In the genomic region with DNA sequence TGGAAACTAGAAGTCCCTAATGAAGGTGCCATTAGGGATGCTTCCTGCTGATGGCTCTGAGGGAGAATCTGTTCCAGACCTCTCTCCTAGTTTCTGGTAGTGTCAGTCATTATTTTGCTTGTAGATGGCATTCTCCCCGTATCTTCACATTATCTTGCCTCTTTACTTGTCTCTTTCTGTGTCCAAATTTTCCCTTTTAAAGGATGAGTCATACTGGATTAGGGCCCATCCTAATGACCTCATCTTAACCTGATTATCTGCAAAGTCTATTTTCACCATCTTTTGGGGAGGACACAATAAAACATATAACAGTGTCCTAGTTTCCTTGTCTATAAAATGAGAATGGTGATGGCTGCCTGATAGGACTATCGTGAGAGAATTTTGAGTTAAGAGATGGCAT, we compare ENCODE assay signal across 1 cellular context.
TF ChIP-seq lines count a peak whose summit lies in the region.

No MANE protein-coding gene starts in this region.

TF ChIP-seq in HEK293, 187 proteins besides CTCF, POLR2A, EP300 and RAD21 (continued from another document):
- TF ChIP-seq, protein P1, sequence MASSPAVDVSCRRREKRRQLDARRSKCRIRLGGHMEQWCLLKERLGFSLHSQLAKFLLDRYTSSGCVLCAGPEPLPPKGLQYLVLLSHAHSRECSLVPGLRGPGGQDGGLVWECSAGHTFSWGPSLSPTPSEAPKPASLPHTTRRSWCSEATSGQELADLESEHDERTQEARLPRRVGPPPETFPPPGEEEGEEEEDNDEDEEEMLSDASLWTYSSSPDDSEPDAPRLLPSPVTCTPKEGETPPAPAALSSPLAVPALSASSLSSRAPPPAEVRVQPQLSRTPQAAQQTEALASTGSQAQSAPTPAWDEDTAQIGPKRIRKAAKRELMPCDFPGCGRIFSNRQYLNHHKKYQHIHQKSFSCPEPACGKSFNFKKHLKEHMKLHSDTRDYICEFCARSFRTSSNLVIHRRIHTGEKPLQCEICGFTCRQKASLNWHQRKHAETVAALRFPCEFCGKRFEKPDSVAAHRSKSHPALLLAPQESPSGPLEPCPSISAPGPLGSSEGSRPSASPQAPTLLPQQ (tag by site-specific recombination; IDR thresholded peaks at IDR 0.05), result peak; percentile 66
- TF ChIP-seq, protein P2, sequence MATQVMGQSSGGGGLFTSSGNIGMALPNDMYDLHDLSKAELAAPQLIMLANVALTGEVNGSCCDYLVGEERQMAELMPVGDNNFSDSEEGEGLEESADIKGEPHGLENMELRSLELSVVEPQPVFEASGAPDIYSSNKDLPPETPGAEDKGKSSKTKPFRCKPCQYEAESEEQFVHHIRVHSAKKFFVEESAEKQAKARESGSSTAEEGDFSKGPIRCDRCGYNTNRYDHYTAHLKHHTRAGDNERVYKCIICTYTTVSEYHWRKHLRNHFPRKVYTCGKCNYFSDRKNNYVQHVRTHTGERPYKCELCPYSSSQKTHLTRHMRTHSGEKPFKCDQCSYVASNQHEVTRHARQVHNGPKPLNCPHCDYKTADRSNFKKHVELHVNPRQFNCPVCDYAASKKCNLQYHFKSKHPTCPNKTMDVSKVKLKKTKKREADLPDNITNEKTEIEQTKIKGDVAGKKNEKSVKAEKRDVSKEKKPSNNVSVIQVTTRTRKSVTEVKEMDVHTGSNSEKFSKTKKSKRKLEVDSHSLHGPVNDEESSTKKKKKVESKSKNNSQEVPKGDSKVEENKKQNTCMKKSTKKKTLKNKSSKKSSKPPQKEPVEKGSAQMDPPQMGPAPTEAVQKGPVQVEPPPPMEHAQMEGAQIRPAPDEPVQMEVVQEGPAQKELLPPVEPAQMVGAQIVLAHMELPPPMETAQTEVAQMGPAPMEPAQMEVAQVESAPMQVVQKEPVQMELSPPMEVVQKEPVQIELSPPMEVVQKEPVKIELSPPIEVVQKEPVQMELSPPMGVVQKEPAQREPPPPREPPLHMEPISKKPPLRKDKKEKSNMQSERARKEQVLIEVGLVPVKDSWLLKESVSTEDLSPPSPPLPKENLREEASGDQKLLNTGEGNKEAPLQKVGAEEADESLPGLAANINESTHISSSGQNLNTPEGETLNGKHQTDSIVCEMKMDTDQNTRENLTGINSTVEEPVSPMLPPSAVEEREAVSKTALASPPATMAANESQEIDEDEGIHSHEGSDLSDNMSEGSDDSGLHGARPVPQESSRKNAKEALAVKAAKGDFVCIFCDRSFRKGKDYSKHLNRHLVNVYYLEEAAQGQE (tag by site-specific recombination; IDR thresholded peaks at IDR 0.05), result no peak
- no peak for TF ChIP-seq PRDM1 (tag by site-specific recombination; IDR thresholded peaks at IDR 0.05)
- TF ChIP-seq, protein P3, sequence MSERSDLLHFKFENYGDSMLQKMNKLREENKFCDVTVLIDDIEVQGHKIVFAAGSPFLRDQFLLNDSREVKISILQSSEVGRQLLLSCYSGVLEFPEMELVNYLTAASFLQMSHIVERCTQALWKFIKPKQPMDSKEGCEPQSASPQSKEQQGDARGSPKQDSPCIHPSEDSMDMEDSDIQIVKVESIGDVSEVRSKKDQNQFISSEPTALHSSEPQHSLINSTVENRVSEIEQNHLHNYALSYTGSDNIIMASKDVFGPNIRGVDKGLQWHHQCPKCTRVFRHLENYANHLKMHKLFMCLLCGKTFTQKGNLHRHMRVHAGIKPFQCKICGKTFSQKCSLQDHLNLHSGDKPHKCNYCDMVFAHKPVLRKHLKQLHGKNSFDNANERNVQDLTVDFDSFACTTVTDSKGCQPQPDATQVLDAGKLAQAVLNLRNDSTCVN (tag by site-specific recombination; optimal IDR thresholded peaks at IDR 0.05), result no peak
- TF ChIP-seq, protein P4, sequence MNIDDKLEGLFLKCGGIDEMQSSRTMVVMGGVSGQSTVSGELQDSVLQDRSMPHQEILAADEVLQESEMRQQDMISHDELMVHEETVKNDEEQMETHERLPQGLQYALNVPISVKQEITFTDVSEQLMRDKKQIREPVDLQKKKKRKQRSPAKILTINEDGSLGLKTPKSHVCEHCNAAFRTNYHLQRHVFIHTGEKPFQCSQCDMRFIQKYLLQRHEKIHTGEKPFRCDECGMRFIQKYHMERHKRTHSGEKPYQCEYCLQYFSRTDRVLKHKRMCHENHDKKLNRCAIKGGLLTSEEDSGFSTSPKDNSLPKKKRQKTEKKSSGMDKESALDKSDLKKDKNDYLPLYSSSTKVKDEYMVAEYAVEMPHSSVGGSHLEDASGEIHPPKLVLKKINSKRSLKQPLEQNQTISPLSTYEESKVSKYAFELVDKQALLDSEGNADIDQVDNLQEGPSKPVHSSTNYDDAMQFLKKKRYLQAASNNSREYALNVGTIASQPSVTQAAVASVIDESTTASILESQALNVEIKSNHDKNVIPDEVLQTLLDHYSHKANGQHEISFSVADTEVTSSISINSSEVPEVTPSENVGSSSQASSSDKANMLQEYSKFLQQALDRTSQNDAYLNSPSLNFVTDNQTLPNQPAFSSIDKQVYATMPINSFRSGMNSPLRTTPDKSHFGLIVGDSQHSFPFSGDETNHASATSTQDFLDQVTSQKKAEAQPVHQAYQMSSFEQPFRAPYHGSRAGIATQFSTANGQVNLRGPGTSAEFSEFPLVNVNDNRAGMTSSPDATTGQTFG (tag by site-specific recombination; IDR thresholded peaks at IDR 0.05; ENCODE audit: borderline replicate concordance), result no peak
- TF ChIP-seq, protein P5, sequence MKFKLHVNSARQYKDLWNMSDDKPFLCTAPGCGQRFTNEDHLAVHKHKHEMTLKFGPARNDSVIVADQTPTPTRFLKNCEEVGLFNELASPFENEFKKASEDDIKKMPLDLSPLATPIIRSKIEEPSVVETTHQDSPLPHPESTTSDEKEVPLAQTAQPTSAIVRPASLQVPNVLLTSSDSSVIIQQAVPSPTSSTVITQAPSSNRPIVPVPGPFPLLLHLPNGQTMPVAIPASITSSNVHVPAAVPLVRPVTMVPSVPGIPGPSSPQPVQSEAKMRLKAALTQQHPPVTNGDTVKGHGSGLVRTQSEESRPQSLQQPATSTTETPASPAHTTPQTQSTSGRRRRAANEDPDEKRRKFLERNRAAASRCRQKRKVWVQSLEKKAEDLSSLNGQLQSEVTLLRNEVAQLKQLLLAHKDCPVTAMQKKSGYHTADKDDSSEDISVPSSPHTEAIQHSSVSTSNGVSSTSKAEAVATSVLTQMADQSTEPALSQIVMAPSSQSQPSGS (tag by site-specific recombination; IDR thresholded peaks at IDR 0.05; ENCODE audit: low read depth), result peak; percentile 38; the same call in 1 of the 2 replicates
- TF ChIP-seq IKZF3 (tag by site-specific recombination; IDR thresholded peaks at IDR 0.05), result no peak
- TF ChIP-seq FEZF1 (tag by site-specific recombination; IDR thresholded peaks at IDR 0.05), result no peak
- TF ChIP-seq, protein P6, sequence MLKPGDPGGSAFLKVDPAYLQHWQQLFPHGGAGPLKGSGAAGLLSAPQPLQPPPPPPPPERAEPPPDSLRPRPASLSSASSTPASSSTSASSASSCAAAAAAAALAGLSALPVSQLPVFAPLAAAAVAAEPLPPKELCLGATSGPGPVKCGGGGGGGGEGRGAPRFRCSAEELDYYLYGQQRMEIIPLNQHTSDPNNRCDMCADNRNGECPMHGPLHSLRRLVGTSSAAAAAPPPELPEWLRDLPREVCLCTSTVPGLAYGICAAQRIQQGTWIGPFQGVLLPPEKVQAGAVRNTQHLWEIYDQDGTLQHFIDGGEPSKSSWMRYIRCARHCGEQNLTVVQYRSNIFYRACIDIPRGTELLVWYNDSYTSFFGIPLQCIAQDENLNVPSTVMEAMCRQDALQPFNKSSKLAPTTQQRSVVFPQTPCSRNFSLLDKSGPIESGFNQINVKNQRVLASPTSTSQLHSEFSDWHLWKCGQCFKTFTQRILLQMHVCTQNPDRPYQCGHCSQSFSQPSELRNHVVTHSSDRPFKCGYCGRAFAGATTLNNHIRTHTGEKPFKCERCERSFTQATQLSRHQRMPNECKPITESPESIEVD (tag by site-specific recombination; IDR thresholded peaks at IDR 0.05), result no peak
- no peak for TF ChIP-seq ZNF112 (tag by site-specific recombination; IDR thresholded peaks at IDR 0.05)
- 0 out of 2 replicates have a peak, but pooled peaks have one; percentile 43 for TF ChIP-seq ZFP69B (tag by site-specific recombination; IDR thresholded peaks at IDR 0.05)
- TF ChIP-seq, protein P7, sequence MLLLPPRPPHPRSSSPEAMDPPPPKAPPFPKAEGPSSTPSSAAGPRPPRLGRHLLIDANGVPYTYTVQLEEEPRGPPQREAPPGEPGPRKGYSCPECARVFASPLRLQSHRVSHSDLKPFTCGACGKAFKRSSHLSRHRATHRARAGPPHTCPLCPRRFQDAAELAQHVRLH (tag by site-specific recombination; IDR thresholded peaks at IDR 0.05), result no peak
- no peak for TF ChIP-seq ZNF830 (tag by site-specific recombination; IDR thresholded peaks at IDR 0.05; ENCODE audit: low read depth)
- TF ChIP-seq, protein P8, sequence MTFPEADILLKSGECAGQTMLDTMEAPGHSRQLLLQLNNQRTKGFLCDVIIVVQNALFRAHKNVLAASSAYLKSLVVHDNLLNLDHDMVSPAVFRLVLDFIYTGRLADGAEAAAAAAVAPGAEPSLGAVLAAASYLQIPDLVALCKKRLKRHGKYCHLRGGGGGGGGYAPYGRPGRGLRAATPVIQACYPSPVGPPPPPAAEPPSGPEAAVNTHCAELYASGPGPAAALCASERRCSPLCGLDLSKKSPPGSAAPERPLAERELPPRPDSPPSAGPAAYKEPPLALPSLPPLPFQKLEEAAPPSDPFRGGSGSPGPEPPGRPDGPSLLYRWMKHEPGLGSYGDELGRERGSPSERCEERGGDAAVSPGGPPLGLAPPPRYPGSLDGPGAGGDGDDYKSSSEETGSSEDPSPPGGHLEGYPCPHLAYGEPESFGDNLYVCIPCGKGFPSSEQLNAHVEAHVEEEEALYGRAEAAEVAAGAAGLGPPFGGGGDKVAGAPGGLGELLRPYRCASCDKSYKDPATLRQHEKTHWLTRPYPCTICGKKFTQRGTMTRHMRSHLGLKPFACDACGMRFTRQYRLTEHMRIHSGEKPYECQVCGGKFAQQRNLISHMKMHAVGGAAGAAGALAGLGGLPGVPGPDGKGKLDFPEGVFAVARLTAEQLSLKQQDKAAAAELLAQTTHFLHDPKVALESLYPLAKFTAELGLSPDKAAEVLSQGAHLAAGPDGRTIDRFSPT (tag by site-specific recombination; IDR thresholded peaks at IDR 0.05), result no peak
